11 cellular contexts compared by ENCODE assay signal in the genomic region with DNA sequence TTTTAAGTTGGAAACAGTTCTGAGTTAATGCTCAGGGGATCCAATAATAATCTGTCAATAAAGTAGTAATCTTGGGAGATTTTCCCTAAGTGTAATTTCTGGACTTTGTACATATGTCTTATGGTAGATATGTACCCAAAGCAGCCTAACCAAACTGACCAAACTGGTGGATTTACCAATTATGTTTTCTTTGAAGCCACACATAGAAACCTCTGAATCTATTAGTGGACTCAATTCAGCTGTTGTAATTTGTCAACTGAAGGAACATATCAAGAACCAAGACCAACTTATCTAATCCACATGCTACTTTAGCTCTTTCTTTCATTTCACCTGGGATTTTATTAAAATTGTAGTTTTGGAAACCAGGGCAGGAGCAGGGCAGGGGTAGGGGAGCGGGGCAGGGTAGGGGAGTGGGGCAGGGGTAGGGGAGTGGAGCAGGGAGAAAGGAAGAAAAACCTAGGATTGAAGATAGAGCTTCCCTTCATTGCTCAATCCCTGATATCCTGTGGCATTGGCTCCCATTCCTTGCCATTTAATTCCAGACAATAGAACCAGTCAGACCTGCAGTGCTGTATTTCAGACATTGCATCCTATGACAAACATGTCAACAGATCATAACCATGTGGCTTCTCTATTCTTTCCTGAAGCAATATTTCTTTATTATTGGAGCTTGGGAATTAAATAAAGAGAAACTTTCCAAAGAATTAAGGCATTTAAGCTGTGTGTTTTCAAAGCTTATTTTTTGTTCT.
DNase-seq lines count a peak whose midpoint lies in the region; ATAC-seq and TF ChIP-seq lines count a peak whose summit lies in the region.
"Had no signal": no experiment of that assay in that cellular context is flagged by ENCODE, and none has a peak within 500 bp of the region (broad histone marks: within the 10 kb centered on the region; RNA-seq: fewer than 3 reads in every experiment).

No MANE protein-coding gene starts in this region.

- H3K27me3 ChIP-seq in cardiac muscle cell (no peaks in the 10 kb centered on the region), heart right ventricle (no peaks in the 10 kb centered on the region), thyroid gland (no peaks in the 10 kb centered on the region)

- no peak for TF ChIP-seq POLR2A in thyroid gland (IDR thresholded peaks at IDR 0.05)

- TF ChIP-seq CTCF in cardiac muscle cell (IDR thresholded peaks at IDR 0.05; ENCODE audit: low read depth, low read length) (no peak), heart right ventricle (IDR thresholded peaks at IDR 0.05) (no peak), epithelial cell of esophagus (IDR thresholded peaks at IDR 0.05; ENCODE audit: insufficient read depth, low read depth, low read length, missing control alignments) (no peak), thyroid gland (IDR thresholded peaks at IDR 0.05) (no peak)

- no peak overlapping the region for H3K4me3 ChIP-seq in cardiac muscle cell
- H3K4me3 ChIP-seq in heart right ventricle: no peak overlapping the region
- no peak overlapping the region for H3K4me3 ChIP-seq in epithelial cell of esophagus (ENCODE audit: low read length)
- no peak overlapping the region for H3K4me3 ChIP-seq in thyroid gland (replicated peaks in 1 of 3)

- H3K9me3 ChIP-seq in cardiac muscle cell (ENCODE audit: low read depth) (no peaks in the 10 kb centered on the region), heart right ventricle (no peaks in the 10 kb centered on the region), thyroid gland (no peaks in the 10 kb centered on the region)

- DNase-seq in cardiac muscle cell (ENCODE audit: low read depth in 1 of 2, low spot score in 1 of 2): peak in 1 of 2 donors; percentile 48
- DNase-seq in heart right ventricle: no peak
- DNase-seq in HPDE6-E6E7 (ENCODE audit: extremely low spot score): peak; percentile 35
- peak; percentile 87 for DNase-seq in epithelial cell of esophagus (ENCODE audit: low read depth)
- DNase-seq in thyroid gland: no peak
- no peak for DNase-seq in NK-92 treated with Interleukin-12 subunit alpha and Interleukin-12 subunit beta, amount 100 ng/mL, for 24 hours (lab: John Stamatoyannopoulos, UW)
- DNase-seq: caudate nucleus, GOT3, head of caudate nucleus had no signal

- H3K36me3 ChIP-seq in cardiac muscle cell (no peaks in the 10 kb centered on the region), heart right ventricle (no peaks in the 10 kb centered on the region), thyroid gland (no peaks in the 10 kb centered on the region)

- no peak for ATAC-seq in heart right ventricle
- ATAC-seq in GM19395 (IDR thresholded peaks at IDR 0.05; ENCODE audit: unreplicated experiment): no peak
- no peak for ATAC-seq in activated CD4-positive, CD25-positive, alpha-beta regulatory T cell treated with anti-CD3 and anti-CD28 coated beads, Interleukin-2, amount 50 U/mL, for 24 hours

- peaks cover 5% of the 10 kb centered on the region for H3K4me1 ChIP-seq in cardiac muscle cell (ENCODE audit: low read depth)
- H3K4me1 ChIP-seq in heart right ventricle: peaks cover 0 to 9% (median 0%) of the 10 kb centered on the region in 9 donors
- peaks cover 19 to 25% of the 10 kb centered on the region in 2 donors for H3K4me1 ChIP-seq in thyroid gland

- H3K27ac ChIP-seq in cardiac muscle cell (peak overlapping the region; percentile 55), heart right ventricle (peak overlapping the region in 4 of 10 donors; percentile 20 to 46 (median 29)), thyroid gland (peak overlapping the region; percentile 67 to 88 (median 71))

- intact Hi-C loops in heart right ventricle (cut with DNase I) (no loop called here), thyroid gland (cut with DNase I) (no loop called here)

- 97 to 100% methylated on average over 1 of the region's 1 CpG for WGBS in heart right ventricle, 2 donors
- 93 to 94% methylated on average over 1 of the region's 1 CpG for WGBS in thyroid gland, 2 donors

Comparison
In these comparisons a context has a peak if more than half of its experiments do, and no peak if none do; other contexts are left out.
1. DNase-seq: peak in HPDE6-E6E7 (single experiment) and epithelial cell of esophagus (single experiment); none in heart right ventricle (0 of 2), thyroid gland (0 of 2) and NK-92 treated with Interleukin-12 subunit alpha and Interleukin-12 subunit beta, amount 100 ng/mL, for 24 hours (single experiment).